ENCODE assay signal across 10 cellular contexts in the genomic region with DNA sequence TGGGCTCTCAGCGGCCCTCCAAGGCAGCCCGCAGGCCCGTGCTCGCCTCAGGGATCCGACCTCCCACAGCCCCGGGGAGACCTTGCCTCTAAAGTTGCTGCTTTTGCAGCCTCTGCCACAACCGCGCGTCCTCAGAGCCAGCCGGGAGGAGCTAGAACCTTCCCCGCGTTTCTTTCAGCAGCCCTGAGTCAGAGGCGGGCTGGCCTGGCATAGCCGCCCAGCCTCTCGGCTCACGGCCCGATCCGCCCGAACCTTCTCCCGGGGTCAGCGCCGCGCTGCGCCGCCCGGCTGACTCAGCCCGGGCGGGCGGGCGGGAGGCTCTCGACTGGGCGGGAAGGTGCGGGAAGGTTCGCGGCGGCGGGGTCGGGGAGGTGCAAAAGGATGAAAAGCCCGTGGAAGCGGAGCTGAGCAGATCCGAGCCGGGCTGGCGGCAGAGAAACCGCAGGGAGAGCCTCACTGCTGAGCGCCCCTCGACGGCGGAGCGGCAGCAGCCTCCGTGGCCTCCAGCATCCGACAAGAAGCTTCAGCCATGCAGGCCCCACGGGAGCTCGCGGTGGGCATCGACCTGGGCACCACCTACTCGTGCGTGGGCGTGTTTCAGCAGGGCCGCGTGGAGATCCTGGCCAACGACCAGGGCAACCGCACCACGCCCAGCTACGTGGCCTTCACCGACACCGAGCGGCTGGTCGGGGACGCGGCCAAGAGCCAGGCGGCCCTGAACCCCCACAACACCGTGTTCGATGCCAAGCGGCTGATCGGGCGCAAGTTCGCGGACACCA. TPM values are rescaled to one million over a fixed set of nuclear protein-coding genes. Genes with fewer than 3 reads are reported as not detected.
DNase-seq lines count a peak whose midpoint lies in the region; ATAC-seq and TF ChIP-seq lines count a peak whose summit lies in the region.
"Not testable (repeated sequence)": the region's sequence is repeated elsewhere in the genome, so short reads cannot be mapped to it uniquely, and the experiment has no call there.
"Had no signal": no experiment of that assay in that cellular context is flagged by ENCODE, and none has a peak within 500 bp of the region (broad histone marks: within the 10 kb centered on the region; RNA-seq: fewer than 3 reads in every experiment).

No MANE protein-coding gene starts in this region.

- H3K27me3 ChIP-seq in DND-41 (ENCODE audit: insufficient read depth, low read length, poor library complexity); PC-3 (ENCODE audit: low read length); right lobe of liver: not testable (repeated sequence)

- not testable (repeated sequence) for H3K9me3 Mint-ChIP-seq in activated naive CD4-positive, alpha-beta T cell treated with anti-CD3 and anti-CD28 coated beads for 36 hours; glutamatergic neuron (ENCODE audit: unreplicated experiment)

- H3K9me2 ChIP-seq in PC-3 (replicated peaks; ENCODE audit: low read length) = not testable (repeated sequence)

- H3K79me2 ChIP-seq in DND-41 (ENCODE audit: insufficient read depth, low read length); PC-3 (ENCODE audit: low read length): not testable (repeated sequence)

- H3K4me3 Mint-ChIP-seq in activated naive CD4-positive, alpha-beta T cell treated with anti-CD3 and anti-CD28 coated beads for 36 hours = peak overlapping the region; percentile 43
- H3K4me3 Mint-ChIP-seq in glutamatergic neuron (ENCODE audit: unreplicated experiment) = not testable (repeated sequence)

- not testable (repeated sequence) for H3K9ac ChIP-seq in DND-41 (ENCODE audit: low read depth, low read length); PC-3 (ENCODE audit: low read length)

- intact Hi-C loops in PC-3 (cut with micrococcal nuclease); activated naive CD4-positive, alpha-beta T cell treated with anti-CD3 and anti-CD28 coated beads for 36 hours (cut with micrococcal nuclease); right lobe of liver (cut with DNase I): not testable (repeated sequence)

- TF ChIP-seq CTCF in DND-41 (IDR thresholded peaks at IDR 0.05; ENCODE audit: borderline replicate concordance, extremely low read depth, low read length, poor library complexity, severe bottlenecking); PC-3 (conservative IDR thresholded peaks at IDR 0.05; ENCODE audit: low read depth, low read length); glutamatergic neuron (IDR thresholded peaks at IDR 0.05; ENCODE audit: partially characterized antibody, unreplicated experiment); right lobe of liver (IDR thresholded peaks at IDR 0.05): not testable (repeated sequence)

- not testable (repeated sequence) for TF ChIP-seq POLR2A in right lobe of liver (IDR thresholded peaks at IDR 0.05)

- not testable (repeated sequence) for H3K4me1 ChIP-seq in DND-41 (ENCODE audit: insufficient read depth, low read length); PC-3 (ENCODE audit: insufficient read depth, low read length); right lobe of liver

- H3F3A ChIP-seq in PC-3 (ENCODE audit: low read length, unreplicated experiment) = not testable (repeated sequence)

- not testable (repeated sequence) for DNase-seq in DND-41; PC-3; skeletal muscle cell (ENCODE audit: low read depth)
- DNase-seq in activated naive CD4-positive, alpha-beta T cell treated with anti-CD3 and anti-CD28 coated beads for 36 hours = peak; percentile 5
- peak; percentile 42 for DNase-seq in dermis blood vessel endothelial cell
- DNase-seq in glutamatergic neuron = peak; percentile 26
- peak in 2 of 3 donors; percentile 46 to 57 for DNase-seq in right lobe of liver

- 17% methylated on average over 23 of the region's 78 CpGs for WGBS in right lobe of liver (ENCODE audit: insufficient coverage, low coverage, low lambda C conversion rate, missing lambda C conversion rate)

- ATAC-seq in DND-41 (ENCODE audit: insufficient read depth, low read depth) (peak; percentile 12; the same call in 1 of the 3 replicates), PC-3 (peak; percentile 29), right lobe of liver (peak; percentile 69 to 77 (median 72))

- not testable (repeated sequence) for H3K4me3 ChIP-seq in DND-41 (ENCODE audit: low read depth in 1 of 2, low read length in 2 of 2); PC-3 (ENCODE audit: low read length); right lobe of liver
- H3K4me3 ChIP-seq in skeletal muscle cell (ENCODE audit: low read depth, low read length) = peak overlapping the region; percentile 32

- BruUV-seq in PC-3 (replicated peaks; lab: Mats Ljungman, UMichigan) = not testable (repeated sequence)

- not testable (repeated sequence) for H4K20me1 ChIP-seq in DND-41 (ENCODE audit: insufficient read depth, low read length); PC-3 (ENCODE audit: low read length)

- H3K9me3 ChIP-seq in DND-41 (ENCODE audit: insufficient read depth, low read length, severe bottlenecking); PC-3 (ENCODE audit: low read length); right lobe of liver: not testable (repeated sequence)

- H3K27ac ChIP-seq in DND-41 (ENCODE audit: low read length); PC-3 (ENCODE audit: low read length); right lobe of liver: not testable (repeated sequence)

- POLR2A ChIA-PET in PC-3 (lab: Charles Lee; ENCODE audit: unreplicated experiment) = not testable (repeated sequence)

- H3K36me3 Mint-ChIP-seq in activated naive CD4-positive, alpha-beta T cell treated with anti-CD3 and anti-CD28 coated beads for 36 hours (ENCODE audit: low read depth); glutamatergic neuron (ENCODE audit: unreplicated experiment): not testable (repeated sequence)

- not testable (repeated sequence) for H3K4me2 ChIP-seq in DND-41 (ENCODE audit: insufficient read depth, low read length); PC-3 (ENCODE audit: low read length)

- peaks cover 26% of the 10 kb centered on the region for H3K27me3 Mint-ChIP-seq in activated naive CD4-positive, alpha-beta T cell treated with anti-CD3 and anti-CD28 coated beads for 36 hours (ENCODE audit: low read depth)
- not testable (repeated sequence) for H3K27me3 Mint-ChIP-seq in glutamatergic neuron (ENCODE audit: unreplicated experiment)

- not testable (repeated sequence) for H3K36me3 ChIP-seq in DND-41 (ENCODE audit: insufficient read depth, low read length); PC-3 (ENCODE audit: low read depth, low read length); right lobe of liver

- CTCF ChIA-PET in PC-3 (lab: Charles Lee); activated naive CD4-positive, alpha-beta T cell treated with anti-CD3 and anti-CD28 coated beads for 36 hours (lab: Charles Lee): not testable (repeated sequence)

- not testable (repeated sequence) for H2AFZ ChIP-seq in DND-41 (ENCODE audit: low read depth, low read length); PC-3 (ENCODE audit: low read length)

- not testable (repeated sequence) for H3K4me1 Mint-ChIP-seq in activated naive CD4-positive, alpha-beta T cell treated with anti-CD3 and anti-CD28 coated beads for 36 hours (ENCODE audit: low read depth); glutamatergic neuron (ENCODE audit: low read depth, unreplicated experiment)

- H3K27ac Mint-ChIP-seq in activated naive CD4-positive, alpha-beta T cell treated with anti-CD3 and anti-CD28 coated beads for 36 hours; glutamatergic neuron (ENCODE audit: unreplicated experiment): not testable (repeated sequence)

RNA-seq across cellular contexts. Expression of gene FCGR3B, which starts 25.0 kb away (rescaled TPM):
- total RNA-seq in PC-3 (2014; rRNA removed) = not detected in 2 replicates
- total RNA-seq in activated naive CD4-positive, alpha-beta T cell treated with anti-CD3 and anti-CD28 coated beads for 36 hours = not detected
- not detected in 2 replicates for total RNA-seq in dermis blood vessel endothelial cell
- total RNA-seq in glutamatergic neuron (ENCODE audit: unreplicated experiment) = not detected
- total RNA-seq in right lobe of liver = 10 to 100 TPM in 1 of 6 experiments, 1 to 10 TPM in 5; 1.7 to 14.3 (median 3.6) TPM
- total RNA-seq: Calu3, NCI-H460, OCI-LY7 had no signal

RNA-seq across cellular contexts. Expression of gene FCGR3A, which starts 56.3 kb away (rescaled TPM):
- total RNA-seq in PC-3 (2014; rRNA removed) = not detected in 2 replicates
- under 1 TPM in 1 of 2 experiments, not detected in 1; 0.19 TPM for total RNA-seq in activated naive CD4-positive, alpha-beta T cell treated with anti-CD3 and anti-CD28 coated beads for 36 hours
- total RNA-seq in dermis blood vessel endothelial cell = not detected in 2 replicates
- not detected for total RNA-seq in glutamatergic neuron (ENCODE audit: unreplicated experiment)
- total RNA-seq in right lobe of liver = 100 to 1,000 TPM in 1 of 6 experiments, 10 to 100 TPM in 5; 17.6 to 127 (median 31.2) TPM
- total RNA-seq: Calu3, NCI-H460, OCI-LY7 had no signal

RNA-seq across cellular contexts. Expression of gene FCGR2B, which starts 57.0 kb away (rescaled TPM):
- total RNA-seq in PC-3 (2014; rRNA removed) (not detected in 2 replicates), dermis blood vessel endothelial cell (not detected in 2 replicates), glutamatergic neuron (ENCODE audit: unreplicated experiment) (not detected), right lobe of liver (10 to 100 TPM; 15.5 to 30.9 (median 25.0) TPM)
- total RNA-seq in activated naive CD4-positive, alpha-beta T cell treated with anti-CD3 and anti-CD28 coated beads for 36 hours = not detected
- total RNA-seq: Calu3, NCI-H460 had no signal

Comparison
In these comparisons a context has a peak if more than half of its experiments do, and no peak if none do; other contexts are left out.
1. ATAC-seq: peak in every context shown above with its lines; median percentile 72 in right lobe of liver; 29 in PC-3; 12 in DND-41.
2. RNA of gene FCGR3A, which starts 56.3 kb away (total RNA-seq): 17.6 to 127 TPM in right lobe of liver; 0.19 TPM in activated naive CD4-positive, alpha-beta T cell treated with anti-CD3 and anti-CD28 coated beads for 36 hours, not detected in PC-3, not detected in dermis blood vessel endothelial cell and not detected in glutamatergic neuron (single experiment); every median in the first group is over 10 times any median in the second.
3. RNA of gene FCGR2B, which starts 57.0 kb away (total RNA-seq): 15.5 to 30.9 TPM in right lobe of liver; not detected in glutamatergic neuron (single experiment), not detected in PC-3, not detected in activated naive CD4-positive, alpha-beta T cell treated with anti-CD3 and anti-CD28 coated beads for 36 hours and not detected in dermis blood vessel endothelial cell; every median in the first group is over 10 times any median in the second.